8 cellular contexts compared by ENCODE assay signal in genomic region chrX:45771114-45771513, GRCh38.
DNase-seq lines count a peak whose midpoint lies in the region; ATAC-seq and TF ChIP-seq lines count a peak whose summit lies in the region.

No MANE protein-coding gene starts in this region.

- no peaks in the 10 kb centered on the region for H3K36me3 ChIP-seq in thyroid gland

- peak overlapping the region; percentile 88 for H3K27ac Mint-ChIP-seq in activated naive CD4-positive, alpha-beta T cell treated with anti-CD3 and anti-CD28 coated beads for 36 hours
- peak overlapping the region; percentile 94 for H3K27ac Mint-ChIP-seq in activated T-helper 2 cell treated with anti-CD3 and anti-CD28 coated beads, Interferon-gamma antibody, Interleukin-2, Interleukin-4, amounts not matched to agents 10 μg/mL and 5 μg/mL and 100 μg/mL, durations not matched to agents 14 hours and 24 hours and 36 hours

- peak overlapping the region in 2 of 3 donors; percentile 68 to 69 for H3K27ac ChIP-seq in thyroid gland

- H3K4me3 Mint-ChIP-seq in activated naive CD4-positive, alpha-beta T cell treated with anti-CD3 and anti-CD28 coated beads for 36 hours: peak overlapping the region; percentile 64
- H3K4me3 Mint-ChIP-seq in activated T-helper 2 cell treated with anti-CD3 and anti-CD28 coated beads, Interferon-gamma antibody, Interleukin-2, Interleukin-4, amounts not matched to agents 10 μg/mL and 5 μg/mL and 100 μg/mL, durations not matched to agents 14 hours and 24 hours and 36 hours (ENCODE audit: low read depth): peak overlapping the region; percentile 80

- no peak for ATAC-seq in HG03095 (IDR thresholded peaks at IDR 0.05; ENCODE audit: unreplicated experiment)
- ATAC-seq in HG03175 (IDR thresholded peaks at IDR 0.05; ENCODE audit: unreplicated experiment): no peak

- peaks cover 26% of the 10 kb centered on the region for H3K36me3 Mint-ChIP-seq in activated naive CD4-positive, alpha-beta T cell treated with anti-CD3 and anti-CD28 coated beads for 36 hours (ENCODE audit: low read depth)
- peaks cover 61% of the 10 kb centered on the region for H3K36me3 Mint-ChIP-seq in activated T-helper 2 cell treated with anti-CD3 and anti-CD28 coated beads, Interferon-gamma antibody, Interleukin-2, Interleukin-4, amounts not matched to agents 10 μg/mL and 5 μg/mL and 100 μg/mL, durations not matched to agents 14 hours and 24 hours and 36 hours (ENCODE audit: low read depth)

- no peak for TF ChIP-seq POLR2A in thyroid gland (IDR thresholded peaks at IDR 0.05)

- H3K4me1 ChIP-seq in thyroid gland: peaks cover 0 to 4% of the 10 kb centered on the region in 2 donors

- CTCF ChIA-PET in activated naive CD4-positive, alpha-beta T cell treated with anti-CD3 and anti-CD28 coated beads for 36 hours (lab: Charles Lee): interaction anchor here (0.6 to 1.2 kb wide), 4 partner anchors 15 to 32 kb away, joined by 3 to 4 read pairs (median 3); no protein-coding TSS in a partner anchor

- 41 to 44% methylated on average over 6 of the region's 6 CpGs for WGBS in thyroid gland, 2 donors

- no peak for DNase-seq in activated naive CD4-positive, alpha-beta T cell treated with anti-CD3 and anti-CD28 coated beads for 36 hours
- DNase-seq in activated naive CD4-positive, alpha-beta T cell treated with Interleukin-2 at 50 U/mL for 16 hours: no peak
- DNase-seq in activated T-helper 2 cell treated with anti-CD3 and anti-CD28 coated beads, Interferon-gamma antibody, Interleukin-2, Interleukin-4, amounts not matched to agents 10 μg/mL and 5 μg/mL and 100 μg/mL, durations not matched to agents 14 hours and 24 hours and 36 hours (ENCODE audit: low spot score): no peak
- peak; percentile 89 for DNase-seq in iris pigment epithelial cell (ENCODE audit: low read depth)
- DNase-seq in thyroid gland: no peak
- no peak for DNase-seq in NCI-H1092 (lab: John Stamatoyannopoulos, UW)

- H3K27me3 Mint-ChIP-seq in activated naive CD4-positive, alpha-beta T cell treated with anti-CD3 and anti-CD28 coated beads for 36 hours (ENCODE audit: low read depth): no peaks in the 10 kb centered on the region
- no peaks in the 10 kb centered on the region for H3K27me3 Mint-ChIP-seq in activated T-helper 2 cell treated with anti-CD3 and anti-CD28 coated beads, Interferon-gamma antibody, Interleukin-2, Interleukin-4, amounts not matched to agents 10 μg/mL and 5 μg/mL and 100 μg/mL, durations not matched to agents 14 hours and 24 hours and 36 hours (ENCODE audit: low read depth)

- no peaks in the 10 kb centered on the region for H3K9me3 Mint-ChIP-seq in activated naive CD4-positive, alpha-beta T cell treated with anti-CD3 and anti-CD28 coated beads for 36 hours
- no peaks in the 10 kb centered on the region for H3K9me3 Mint-ChIP-seq in activated T-helper 2 cell treated with anti-CD3 and anti-CD28 coated beads, Interferon-gamma antibody, Interleukin-2, Interleukin-4, amounts not matched to agents 10 μg/mL and 5 μg/mL and 100 μg/mL, durations not matched to agents 14 hours and 24 hours and 36 hours

- peaks cover 46% of the 10 kb centered on the region for H3K4me1 Mint-ChIP-seq in activated naive CD4-positive, alpha-beta T cell treated with anti-CD3 and anti-CD28 coated beads for 36 hours (ENCODE audit: low read depth)
- H3K4me1 Mint-ChIP-seq in activated T-helper 2 cell treated with anti-CD3 and anti-CD28 coated beads, Interferon-gamma antibody, Interleukin-2, Interleukin-4, amounts not matched to agents 10 μg/mL and 5 μg/mL and 100 μg/mL, durations not matched to agents 14 hours and 24 hours and 36 hours (ENCODE audit: low read depth): peaks cover 55% of the 10 kb centered on the region

- TF ChIP-seq CTCF in thyroid gland (IDR thresholded peaks at IDR 0.05): no peak

- H3K27me3 ChIP-seq in thyroid gland: no peaks in the 10 kb centered on the region

- no peak overlapping the region for H3K4me3 ChIP-seq in thyroid gland (replicated peaks in 1 of 3)

- intact Hi-C loops in activated naive CD4-positive, alpha-beta T cell treated with anti-CD3 and anti-CD28 coated beads for 36 hours (cut with micrococcal nuclease): loop anchor here (1.0 kb wide), 2 partner anchors 18 to 35 kb away; no protein-coding TSS in a partner anchor
- intact Hi-C loops in activated T-helper 2 cell treated with anti-CD3 and anti-CD28 coated beads, Interferon-gamma antibody, Interleukin-2, Interleukin-4, amounts not matched to agents 10 μg/mL and 5 μg/mL and 100 μg/mL, durations not matched to agents 14 hours and 24 hours and 36 hours (cut with micrococcal nuclease): loop anchor here (1.0 kb wide), 1 partner anchor 13 kb away; no protein-coding TSS in a partner anchor
- intact Hi-C loops in thyroid gland (cut with DNase I): no loop called here

- no peaks in the 10 kb centered on the region for H3K9me3 ChIP-seq in thyroid gland
